Comparison of ENCODE assay signal across 34 cellular contexts in the genomic region with DNA sequence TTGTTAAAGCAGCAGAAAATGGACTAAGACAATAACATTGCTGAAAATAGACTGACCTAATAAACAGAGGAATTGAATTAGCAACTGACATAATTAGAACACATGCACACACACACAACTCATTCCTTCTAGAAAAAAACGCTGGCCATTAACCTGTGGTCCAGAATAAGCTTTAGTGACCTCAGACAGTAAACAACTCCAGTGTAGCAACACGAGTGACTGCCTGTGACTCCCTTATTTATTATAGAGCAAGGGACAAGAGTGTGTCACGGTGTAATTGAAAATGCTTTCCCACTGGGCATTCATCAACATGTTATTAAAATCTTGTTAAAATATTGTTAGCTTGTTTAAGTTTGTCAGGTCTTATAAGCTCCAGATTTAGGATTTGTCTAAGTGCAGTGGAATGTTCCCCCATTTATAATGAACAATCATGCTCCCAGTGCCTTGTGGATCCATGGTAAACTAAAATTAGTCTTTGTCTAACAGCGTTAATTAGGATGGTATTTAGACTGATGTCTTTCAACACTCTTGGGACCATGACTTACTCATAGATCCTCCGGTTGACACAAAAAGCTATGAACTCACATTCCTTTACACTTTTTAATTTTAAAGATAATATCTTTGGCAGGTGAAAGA.
"Had no signal": no experiment of that assay in that cellular context is flagged by ENCODE, and none has a peak within 500 bp of the region (broad histone marks: within the 10 kb centered on the region; RNA-seq: fewer than 3 reads in every experiment).

No MANE protein-coding gene starts in this region.

- DNase-seq: activated CD4-positive, alpha-beta memory T cell treated with anti-CD3 and anti-CD28 coated beads, Interleukin-2, amount 10 ng/mL, durations not matched to agents 7 days and 5 days; activated CD4-positive, alpha-beta T cell treated with anti-CD3 and anti-CD28 coated beads for 1 hour; activated CD4-positive, alpha-beta T cell treated with anti-CD3 and anti-CD28 coated beads for 48 hours; activated CD4-positive, CD25-positive, alpha-beta regulatory T cell; activated CD8-positive, alpha-beta memory T cell treated with anti-CD3 and anti-CD28 coated beads for 24 hours; activated CD8-positive, alpha-beta memory T cell treated with anti-CD3 and anti-CD28 coated beads, Interleukin-2, amount 10 ng/mL, durations not matched to agents 7 days and 5 days; activated CD8-positive, alpha-beta memory T cell treated with anti-CD3 and anti-CD28 coated beads, Interleukin-2, amount 50 U/mL, for 48 hours; activated effector memory CD4-positive, alpha-beta T cell treated with Interleukin-2 at 50 U/mL for 16 hours; activated naive CD4-positive, alpha-beta T cell treated with anti-CD3 and anti-CD28 coated beads, Interleukin-2, amount 10 ng/mL, durations not matched to agents 7 days and 5 days; activated naive CD8-positive, alpha-beta T cell treated with anti-CD3 and anti-CD28 coated beads, Interleukin-2, amount 50 U/mL, for 24 hours; activated T-cell treated with anti-CD3 and anti-CD28 coated beads, Interleukin-2, amount 50 U/mL, for 48 hours; anterior cingulate cortex; caudate nucleus; Kasumi-1; MM.1S; NCI-H1092; NCI-H1436 treated with DMSO at 0.1 percent for 48 hours; NCI-H1694 treated with DMSO at 0.1 percent for 48 hours; NCI-H2029; NCI-H2107; NCI-H2171; NCI-H510A; NCI-H526; NCI-H748 treated with DMSO at 0.1 percent for 48 hours; NK-92 treated with Interleukin-12 subunit alpha and Interleukin-12 subunit beta, amount 100 ng/mL, for 24 hours; PC-3; SIG-M5; T-cell; T-helper 2 cell; T-helper 9 cell; WERI-Rb-1 had no signal

- H3K27ac ChIP-seq: RWPE1, WERI-Rb-1 had no signal

- H3K36me3 ChIP-seq: WERI-Rb-1 had no signal

- ATAC-seq: activated CD8-positive, alpha-beta memory T cell treated with anti-CD3 and anti-CD28 coated beads, Interleukin-2, amount 10 ng/mL, durations not matched to agents 7 days and 5 days; activated naive CD8-positive, alpha-beta T cell treated with anti-CD3 and anti-CD28 coated beads, Interleukin-2, amount 50 U/mL, for 24 hours; PC-3; Right ventricle myocardium inferior; SK-N-SH treated with all-trans-retinoic acid at 6 μM for 48 hours; T-cell had no signal
